In genomic region chr9:128203024-128203841, GRCh38 we compare ENCODE assay signal across 1 cellular context.
A peak's percentile ranks its signal among the peaks of the same experiment; 100 is the strongest.
TF ChIP-seq lines count a peak whose summit lies in the region.

TSS of gene DNM1 (plus strand) at chr9:128203379. CDS start at chr9:128203471, 92 bp downstream.

TF ChIP-seq in HepG2, 621 proteins besides CTCF, POLR2A, EP300 and RAD21 (continued from another document and continues in another):
- TF ChIP-seq, protein P1, sequence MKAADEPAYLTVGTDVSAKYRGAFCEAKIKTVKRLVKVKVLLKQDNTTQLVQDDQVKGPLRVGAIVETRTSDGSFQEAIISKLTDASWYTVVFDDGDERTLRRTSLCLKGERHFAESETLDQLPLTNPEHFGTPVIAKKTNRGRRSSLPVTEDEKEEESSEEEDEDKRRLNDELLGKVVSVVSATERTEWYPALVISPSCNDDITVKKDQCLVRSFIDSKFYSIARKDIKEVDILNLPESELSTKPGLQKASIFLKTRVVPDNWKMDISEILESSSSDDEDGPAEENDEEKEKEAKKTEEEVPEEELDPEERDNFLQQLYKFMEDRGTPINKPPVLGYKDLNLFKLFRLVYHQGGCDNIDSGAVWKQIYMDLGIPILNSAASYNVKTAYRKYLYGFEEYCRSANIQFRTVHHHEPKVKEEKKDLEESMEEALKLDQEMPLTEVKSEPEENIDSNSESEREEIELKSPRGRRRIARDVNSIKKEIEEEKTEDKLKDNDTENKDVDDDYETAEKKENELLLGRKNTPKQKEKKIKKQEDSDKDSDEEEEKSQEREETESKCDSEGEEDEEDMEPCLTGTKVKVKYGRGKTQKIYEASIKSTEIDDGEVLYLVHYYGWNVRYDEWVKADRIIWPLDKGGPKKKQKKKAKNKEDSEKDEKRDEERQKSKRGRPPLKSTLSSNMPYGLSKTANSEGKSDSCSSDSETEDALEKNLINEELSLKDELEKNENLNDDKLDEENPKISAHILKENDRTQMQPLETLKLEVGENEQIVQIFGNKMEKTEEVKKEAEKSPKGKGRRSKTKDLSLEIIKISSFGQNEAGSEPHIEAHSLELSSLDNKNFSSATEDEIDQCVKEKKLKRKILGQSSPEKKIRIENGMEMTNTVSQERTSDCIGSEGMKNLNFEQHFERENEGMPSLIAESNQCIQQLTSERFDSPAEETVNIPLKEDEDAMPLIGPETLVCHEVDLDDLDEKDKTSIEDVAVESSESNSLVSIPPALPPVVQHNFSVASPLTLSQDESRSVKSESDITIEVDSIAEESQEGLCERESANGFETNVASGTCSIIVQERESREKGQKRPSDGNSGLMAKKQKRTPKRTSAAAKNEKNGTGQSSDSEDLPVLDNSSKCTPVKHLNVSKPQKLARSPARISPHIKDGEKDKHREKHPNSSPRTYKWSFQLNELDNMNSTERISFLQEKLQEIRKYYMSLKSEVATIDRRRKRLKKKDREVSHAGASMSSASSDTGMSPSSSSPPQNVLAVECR (CRISPR knock-in tag; IDR thresholded peaks at IDR 0.05; ENCODE audit: borderline replicate concordance): no peak; the same call in 1 of the 2 replicates
- TF ChIP-seq CCDC6 (CRISPR knock-in tag; IDR thresholded peaks at IDR 0.05) (0 out of 2 replicates have a peak, but pooled peaks have one; percentile 29), HNF1B (CRISPR knock-in tag; IDR thresholded peaks at IDR 0.05) (no peak), KDM4B (CRISPR knock-in tag; IDR thresholded peaks at IDR 0.05) (no peak), NFE2 (CRISPR knock-in tag; IDR thresholded peaks at IDR 0.05) (no peak), ZNF484 (CRISPR knock-in tag; IDR thresholded peaks at IDR 0.05; ENCODE audit: borderline replicate concordance, low read depth) (no peak), ZBTB25 (CRISPR knock-in tag; IDR thresholded peaks at IDR 0.05) (peak; percentile 56; the same call in 1 of the 2 replicates), ZBTB43 (CRISPR knock-in tag; conservative IDR thresholded peaks at IDR 0.05) (no peak), ZNF205 (CRISPR knock-in tag; IDR thresholded peaks at IDR 0.05) (no peak), ZNF614 (CRISPR knock-in tag; IDR thresholded peaks at IDR 0.05; ENCODE audit: borderline replicate concordance) (no peak), KLF9 (CRISPR knock-in tag; IDR thresholded peaks at IDR 0.05; ENCODE audit: low read depth) (no peak), NR2F6 (IDR thresholded peaks at IDR 0.05) (peak; percentile 77; the same call in 1 of the 2 replicates), NR2F6 (CRISPR knock-in tag; IDR thresholded peaks at IDR 0.05) (peak; percentile 68), ZNF557 (CRISPR knock-in tag; IDR thresholded peaks at IDR 0.05) (no peak), ESRRA (CRISPR knock-in tag; IDR thresholded peaks at IDR 0.05; ENCODE audit: low read depth) (no peak), ZSCAN25 (CRISPR knock-in tag; IDR thresholded peaks at IDR 0.05) (0 out of 2 replicates have a peak, but pooled peaks have one; percentile 22), ZFP1 (CRISPR knock-in tag; IDR thresholded peaks at IDR 0.05) (no peak), HMGA1 (CRISPR knock-in tag; conservative IDR thresholded peaks at IDR 0.05) (no peak), ZNF790 (CRISPR knock-in tag; IDR thresholded peaks at IDR 0.05; ENCODE audit: borderline replicate concordance) (no peak), TFDP2 (CRISPR knock-in tag; IDR thresholded peaks at IDR 0.05) (peak; percentile 23; the same call in 1 of the 2 replicates), HBP1 (CRISPR knock-in tag; IDR thresholded peaks at IDR 0.05; ENCODE audit: low read depth) (no peak), EEA1 (CRISPR knock-in tag; IDR thresholded peaks at IDR 0.05; ENCODE audit: borderline replicate concordance) (0 out of 2 replicates have a peak, but pooled peaks have one; percentile 40), SP4 (CRISPR knock-in tag; IDR thresholded peaks at IDR 0.05) (peak; percentile 62; the same call in 1 of the 2 replicates), ZFP82 (CRISPR knock-in tag; IDR thresholded peaks at IDR 0.05; ENCODE audit: borderline replicate concordance) (no peak), KMT2A (CRISPR knock-in tag; IDR thresholded peaks at IDR 0.05) (peak; percentile 21; the same call in 1 of the 2 replicates), GATAD2A (CRISPR knock-in tag; IDR thresholded peaks at IDR 0.05) (no peak), STAT5B (CRISPR knock-in tag; IDR thresholded peaks at IDR 0.05) (no peak), SOX6 (IDR thresholded peaks at IDR 0.05) (no peak), SOX6 (CRISPR knock-in tag; IDR thresholded peaks at IDR 0.05) (0 out of 2 replicates have a peak, but pooled peaks have one; percentile 19), NR2F1 (CRISPR knock-in tag; IDR thresholded peaks at IDR 0.05) (peak; percentile 49 to 91; a peak in 3 of 4 replicates), FOXA1 (IDR thresholded peaks at IDR 0.05) (no peak), FOXA1 (CRISPR knock-in tag; IDR thresholded peaks at IDR 0.05) (no peak), ZFX (CRISPR knock-in tag; IDR thresholded peaks at IDR 0.05; ENCODE audit: low read depth) (peak; percentile 36; the same call in 1 of the 2 replicates)
- TF ChIP-seq, protein P2, sequence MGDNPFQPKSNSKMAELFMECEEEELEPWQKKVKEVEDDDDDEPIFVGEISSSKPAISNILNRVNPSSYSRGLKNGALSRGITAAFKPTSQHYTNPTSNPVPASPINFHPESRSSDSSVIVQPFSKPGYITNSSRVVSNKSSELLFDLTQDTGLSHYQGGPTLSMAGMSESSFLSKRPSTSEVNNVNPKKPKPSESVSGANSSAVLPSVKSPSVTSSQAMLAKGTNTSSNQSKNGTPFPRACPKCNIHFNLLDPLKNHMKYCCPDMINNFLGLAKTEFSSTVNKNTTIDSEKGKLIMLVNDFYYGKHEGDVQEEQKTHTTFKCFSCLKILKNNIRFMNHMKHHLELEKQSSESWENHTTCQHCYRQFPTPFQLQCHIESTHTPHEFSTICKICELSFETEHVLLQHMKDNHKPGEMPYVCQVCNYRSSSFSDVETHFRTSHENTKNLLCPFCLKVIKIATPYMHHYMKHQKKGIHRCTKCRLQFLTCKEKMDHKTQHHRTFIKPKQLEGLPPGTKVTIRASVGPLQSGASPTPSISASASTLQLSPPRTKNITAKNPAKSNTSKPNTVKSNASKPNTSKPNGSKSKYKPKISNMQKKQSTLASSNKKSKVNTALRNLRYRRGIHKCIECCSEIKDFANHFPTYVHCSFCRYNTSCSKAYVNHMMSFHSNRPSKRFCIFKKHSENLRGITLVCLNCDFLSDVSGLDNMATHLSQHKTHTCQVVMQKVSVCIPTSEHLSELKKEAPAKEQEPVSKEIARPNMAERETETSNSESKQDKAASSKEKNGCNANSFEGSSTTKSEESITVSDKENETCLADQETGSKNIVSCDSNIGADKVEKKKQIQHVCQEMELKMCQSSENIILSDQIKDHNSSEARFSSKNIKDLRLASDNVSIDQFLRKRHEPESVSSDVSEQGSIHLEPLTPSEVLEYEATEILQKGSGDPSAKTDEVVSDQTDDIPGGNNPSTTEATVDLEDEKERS (CRISPR knock-in tag; IDR thresholded peaks at IDR 0.05): no peak
- TF ChIP-seq, protein P3, sequence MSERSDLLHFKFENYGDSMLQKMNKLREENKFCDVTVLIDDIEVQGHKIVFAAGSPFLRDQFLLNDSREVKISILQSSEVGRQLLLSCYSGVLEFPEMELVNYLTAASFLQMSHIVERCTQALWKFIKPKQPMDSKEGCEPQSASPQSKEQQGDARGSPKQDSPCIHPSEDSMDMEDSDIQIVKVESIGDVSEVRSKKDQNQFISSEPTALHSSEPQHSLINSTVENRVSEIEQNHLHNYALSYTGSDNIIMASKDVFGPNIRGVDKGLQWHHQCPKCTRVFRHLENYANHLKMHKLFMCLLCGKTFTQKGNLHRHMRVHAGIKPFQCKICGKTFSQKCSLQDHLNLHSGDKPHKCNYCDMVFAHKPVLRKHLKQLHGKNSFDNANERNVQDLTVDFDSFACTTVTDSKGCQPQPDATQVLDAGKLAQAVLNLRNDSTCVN (CRISPR knock-in tag; IDR thresholded peaks at IDR 0.05; ENCODE audit: borderline replicate concordance): no peak
- TF ChIP-seq, protein P4, sequence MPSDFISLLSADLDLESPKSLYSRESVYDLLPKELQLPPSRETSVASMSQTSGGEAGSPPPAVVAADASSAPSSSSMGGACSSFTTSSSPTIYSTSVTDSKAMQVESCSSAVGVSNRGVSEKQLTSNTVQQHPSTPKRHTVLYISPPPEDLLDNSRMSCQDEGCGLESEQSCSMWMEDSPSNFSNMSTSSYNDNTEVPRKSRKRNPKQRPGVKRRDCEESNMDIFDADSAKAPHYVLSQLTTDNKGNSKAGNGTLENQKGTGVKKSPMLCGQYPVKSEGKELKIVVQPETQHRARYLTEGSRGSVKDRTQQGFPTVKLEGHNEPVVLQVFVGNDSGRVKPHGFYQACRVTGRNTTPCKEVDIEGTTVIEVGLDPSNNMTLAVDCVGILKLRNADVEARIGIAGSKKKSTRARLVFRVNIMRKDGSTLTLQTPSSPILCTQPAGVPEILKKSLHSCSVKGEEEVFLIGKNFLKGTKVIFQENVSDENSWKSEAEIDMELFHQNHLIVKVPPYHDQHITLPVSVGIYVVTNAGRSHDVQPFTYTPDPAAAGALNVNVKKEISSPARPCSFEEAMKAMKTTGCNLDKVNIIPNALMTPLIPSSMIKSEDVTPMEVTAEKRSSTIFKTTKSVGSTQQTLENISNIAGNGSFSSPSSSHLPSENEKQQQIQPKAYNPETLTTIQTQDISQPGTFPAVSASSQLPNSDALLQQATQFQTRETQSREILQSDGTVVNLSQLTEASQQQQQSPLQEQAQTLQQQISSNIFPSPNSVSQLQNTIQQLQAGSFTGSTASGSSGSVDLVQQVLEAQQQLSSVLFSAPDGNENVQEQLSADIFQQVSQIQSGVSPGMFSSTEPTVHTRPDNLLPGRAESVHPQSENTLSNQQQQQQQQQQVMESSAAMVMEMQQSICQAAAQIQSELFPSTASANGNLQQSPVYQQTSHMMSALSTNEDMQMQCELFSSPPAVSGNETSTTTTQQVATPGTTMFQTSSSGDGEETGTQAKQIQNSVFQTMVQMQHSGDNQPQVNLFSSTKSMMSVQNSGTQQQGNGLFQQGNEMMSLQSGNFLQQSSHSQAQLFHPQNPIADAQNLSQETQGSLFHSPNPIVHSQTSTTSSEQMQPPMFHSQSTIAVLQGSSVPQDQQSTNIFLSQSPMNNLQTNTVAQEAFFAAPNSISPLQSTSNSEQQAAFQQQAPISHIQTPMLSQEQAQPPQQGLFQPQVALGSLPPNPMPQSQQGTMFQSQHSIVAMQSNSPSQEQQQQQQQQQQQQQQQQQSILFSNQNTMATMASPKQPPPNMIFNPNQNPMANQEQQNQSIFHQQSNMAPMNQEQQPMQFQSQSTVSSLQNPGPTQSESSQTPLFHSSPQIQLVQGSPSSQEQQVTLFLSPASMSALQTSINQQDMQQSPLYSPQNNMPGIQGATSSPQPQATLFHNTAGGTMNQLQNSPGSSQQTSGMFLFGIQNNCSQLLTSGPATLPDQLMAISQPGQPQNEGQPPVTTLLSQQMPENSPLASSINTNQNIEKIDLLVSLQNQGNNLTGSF (CRISPR knock-in tag; IDR thresholded peaks at IDR 0.05): no peak
